16 cellular contexts compared by ENCODE assay signal in genomic region chr2:240589850-240590525, GRCh38.
"Had no signal": no experiment of that assay in that cellular context is flagged by ENCODE, and none has a peak within 500 bp of the region (broad histone marks: within the 10 kb centered on the region; RNA-seq: fewer than 3 reads in every experiment).

No MANE protein-coding gene starts in this region.

- FAIRE-seq: keratinocyte, urothelium cell line had no signal

- H3K4me3 ChIP-seq: colonic mucosa, esophagus muscularis mucosa, tibial artery had no signal

- H3K27ac ChIP-seq: colonic mucosa, esophagus muscularis mucosa, neutrophil, tibial artery had no signal

- ATAC-seq: activated CD8-positive, alpha-beta memory T cell treated with anti-CD3 and anti-CD28 coated beads, Interleukin-2, amount 10 ng/mL, durations not matched to agents 7 days and 5 days; activated T-cell treated with anti-CD3 and anti-CD28 coated beads, Interleukin-2, amount 50 U/mL, for 4 hours; naive thymus-derived CD4-positive, alpha-beta T cell; SK-N-SH treated with all-trans-retinoic acid at 6 μM for 48 hours; stimulated activated naive B cell treated with anti-CD40 and anti-IgM and Interleukin-4, amounts not matched to agents 10 μg/mL and 1 μg/mL and 100 μg/mL, for 72 hours had no signal

- H3K9me3 ChIP-seq: colonic mucosa, esophagus muscularis mucosa, neutrophil, tibial artery had no signal

- DNase-seq: activated CD4-positive, alpha-beta T cell treated with anti-CD3 and anti-CD28 coated beads, Interleukin-2, amount 50 U/mL, for 48 hours; activated CD4-positive, CD25-positive, alpha-beta regulatory T cell treated with anti-CD3 and anti-CD28 coated beads, Interleukin-2, amount 50 U/mL, for 72 hours; activated CD8-positive, alpha-beta memory T cell treated with anti-CD3 and anti-CD28 coated beads, Interleukin-2, amount 10 ng/mL, durations not matched to agents 7 days and 5 days; activated effector memory CD4-positive, alpha-beta T cell treated with anti-CD3 and anti-CD28 coated beads, Interleukin-2, amount 50 U/mL, for 16 hours; activated T-cell treated with anti-CD3 and anti-CD28 coated beads, Interleukin-2, amount 50 U/mL, for 4 hours; caudate nucleus; colonic mucosa; hippocampal formation; stimulated activated naive B cell treated with anti-CD40 and anti-IgM and Interleukin-4, amounts not matched to agents 10 μg/mL and 1 μg/mL and 100 μg/mL, for 72 hours had no signal

- H3K27me3 ChIP-seq: colonic mucosa, esophagus muscularis mucosa, neutrophil, tibial artery had no signal
